ENCODE assay signal across 24 cellular contexts in the genomic region with DNA sequence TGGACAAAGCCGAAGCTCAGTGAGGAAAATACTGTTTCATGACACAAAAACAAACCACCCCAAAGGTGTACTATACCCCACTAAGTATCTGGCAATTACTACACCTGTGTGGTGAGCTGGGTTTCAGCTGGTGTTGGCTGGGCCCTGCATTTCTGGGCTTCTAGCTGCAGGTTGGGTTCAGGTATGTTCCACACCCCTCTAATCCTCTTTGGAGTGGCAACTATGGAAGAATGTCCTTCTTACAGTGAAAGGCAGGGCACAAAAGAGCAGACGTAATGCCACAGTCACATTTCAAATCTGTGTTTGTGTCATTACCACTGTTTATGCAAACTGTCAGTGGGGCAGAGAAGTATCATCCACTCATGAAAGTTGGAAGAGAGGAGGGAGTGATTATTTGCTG.
"Had no signal": no experiment of that assay in that cellular context is flagged by ENCODE, and none has a peak within 500 bp of the region (broad histone marks: within the 10 kb centered on the region; RNA-seq: fewer than 3 reads in every experiment).

No MANE protein-coding gene starts in this region.

- H3K27ac ChIP-seq: colonic mucosa, esophagus muscularis mucosa, foreskin keratinocyte, gastroesophageal sphincter, heart left ventricle, hepatocyte had no signal

- H3K27me3 Mint-ChIP-seq: dendritic cell treated with granulocyte-macrophage colony-stimulating factor and Interleukin-4, amounts not matched to agents 40 ng/mL and 50 ng/mL, for 4 days; effector memory CD8-positive, alpha-beta T cell; naive thymus-derived CD4-positive, alpha-beta T cell had no signal

- H3K4me1 Mint-ChIP-seq: immature natural killer cell; naive thymus-derived CD4-positive, alpha-beta T cell had no signal

- H3K4me3 Mint-ChIP-seq: dendritic cell treated with granulocyte-macrophage colony-stimulating factor and Interleukin-4, amounts not matched to agents 40 ng/mL and 50 ng/mL, for 4 days; effector memory CD8-positive, alpha-beta T cell; endodermal cell; immature natural killer cell; naive thymus-derived CD4-positive, alpha-beta T cell had no signal

- H3K36me3 Mint-ChIP-seq: immature natural killer cell had no signal

- H3K4me3 ChIP-seq: colonic mucosa, esophagus muscularis mucosa, gastroesophageal sphincter, heart left ventricle, hepatocyte, lung had no signal

- ATAC-seq: effector memory CD8-positive, alpha-beta T cell; foreskin keratinocyte; gastroesophageal sphincter; heart left ventricle; left colon; left lobe of liver; left ventricle myocardium superior; naive thymus-derived CD4-positive, alpha-beta T cell had no signal

- H3K36me3 ChIP-seq: colonic mucosa, esophagus muscularis mucosa, gastroesophageal sphincter, heart left ventricle had no signal

- H3K27me3 ChIP-seq: colonic mucosa, esophagus muscularis mucosa, foreskin keratinocyte, gastroesophageal sphincter, heart left ventricle, hepatocyte had no signal

- H3K9me3 ChIP-seq: colonic mucosa, esophagus muscularis mucosa, gastroesophageal sphincter, heart left ventricle had no signal

- H3K27ac Mint-ChIP-seq: dendritic cell treated with granulocyte-macrophage colony-stimulating factor and Interleukin-4, amounts not matched to agents 40 ng/mL and 50 ng/mL, for 4 days; effector memory CD8-positive, alpha-beta T cell; endodermal cell; immature natural killer cell; naive thymus-derived CD4-positive, alpha-beta T cell had no signal

- DNase-seq: colonic mucosa; cortex of kidney; effector CD8-positive, alpha-beta T cell; effector memory CD8-positive, alpha-beta T cell; endodermal cell; foreskin keratinocyte; heart left ventricle; hypothalamus; immature natural killer cell; islet precursor cell; kidney; kidney glomerular epithelial cell; left colon; left ventricle myocardium superior; mammary epithelial cell; mesendoderm; midbrain; naive thymus-derived CD4-positive, alpha-beta T cell had no signal

- H3K4me1 ChIP-seq: colonic mucosa, foreskin keratinocyte had no signal
